Comparison of ENCODE assay signal across 1 cellular context in genomic region chr22:19962909-19963806, GRCh38.
TF ChIP-seq lines count a peak whose summit lies in the region.

No MANE protein-coding gene starts in this region.

TF ChIP-seq in HepG2, 621 proteins besides CTCF, POLR2A, EP300 and RAD21 (continued from another document and continues in another):
- TF ChIP-seq KIAA2018 (CRISPR knock-in tag; IDR thresholded peaks at IDR 0.05; ENCODE audit: borderline replicate concordance): 0 out of 2 replicates have a peak, but pooled peaks have one; percentile 32
- 0 out of 2 replicates have a peak, but pooled peaks have one; percentile 10 for TF ChIP-seq ZNF639 (CRISPR knock-in tag; conservative IDR thresholded peaks at IDR 0.05)
- TF ChIP-seq GMEB2 (CRISPR knock-in tag; IDR thresholded peaks at IDR 0.05; ENCODE audit: low read depth): no peak
- TF ChIP-seq RARG (CRISPR knock-in tag; IDR thresholded peaks at IDR 0.05; ENCODE audit: low read depth): no peak
- TF ChIP-seq HOMEZ (CRISPR knock-in tag; IDR thresholded peaks at IDR 0.05; ENCODE audit: low read depth): 0 out of 2 replicates have a peak, but pooled peaks have one; percentile 7
- peak; percentile 72 for TF ChIP-seq ELF3 (CRISPR knock-in tag; IDR thresholded peaks at IDR 0.05)
- peak; percentile 65 for TF ChIP-seq TFDP2 (CRISPR knock-in tag; IDR thresholded peaks at IDR 0.05)
- no peak for TF ChIP-seq GFI1 (CRISPR knock-in tag; IDR thresholded peaks at IDR 0.05; ENCODE audit: borderline replicate concordance)
- TF ChIP-seq REPIN1 (CRISPR knock-in tag; IDR thresholded peaks at IDR 0.05; ENCODE audit: borderline replicate concordance, low read depth): no peak
- peak; percentile 44; the same call in 1 of the 2 replicates for TF ChIP-seq ATF7-NPFF (CRISPR knock-in tag; IDR thresholded peaks at IDR 0.05; ENCODE audit: low read depth)
- TF ChIP-seq THAP9 (CRISPR knock-in tag; IDR thresholded peaks at IDR 0.05; ENCODE audit: borderline replicate concordance): 0 out of 2 replicates have a peak, but pooled peaks have one; percentile 18
- peak; percentile 50 for TF ChIP-seq POLR2AphosphoS5 (IDR thresholded peaks at IDR 0.05; ENCODE audit: low read depth, low read length)
- TF ChIP-seq ZBTB7A (CRISPR knock-in tag; IDR thresholded peaks at IDR 0.05): peak; percentile 62; the same call in 1 of the 2 replicates
- TF ChIP-seq ZNF225 (CRISPR knock-in tag; IDR thresholded peaks at IDR 0.05): no peak
- peak; percentile 32; the same call in 1 of the 2 replicates for TF ChIP-seq ZNF414 (CRISPR knock-in tag; IDR thresholded peaks at IDR 0.05)
- no peak for TF ChIP-seq PRDM15 (CRISPR knock-in tag; IDR thresholded peaks at IDR 0.05)
- peak; percentile 68; the same call in 1 of the 2 replicates for TF ChIP-seq AKAP8 (CRISPR knock-in tag; IDR thresholded peaks at IDR 0.05)
- peak; percentile 43; the same call in 1 of the 2 replicates for TF ChIP-seq MLX (CRISPR knock-in tag; IDR thresholded peaks at IDR 0.05)
- TF ChIP-seq ARID5B (CRISPR knock-in tag; IDR thresholded peaks at IDR 0.05): peak; percentile 34; the same call in 1 of the 2 replicates
